In the genomic region with DNA sequence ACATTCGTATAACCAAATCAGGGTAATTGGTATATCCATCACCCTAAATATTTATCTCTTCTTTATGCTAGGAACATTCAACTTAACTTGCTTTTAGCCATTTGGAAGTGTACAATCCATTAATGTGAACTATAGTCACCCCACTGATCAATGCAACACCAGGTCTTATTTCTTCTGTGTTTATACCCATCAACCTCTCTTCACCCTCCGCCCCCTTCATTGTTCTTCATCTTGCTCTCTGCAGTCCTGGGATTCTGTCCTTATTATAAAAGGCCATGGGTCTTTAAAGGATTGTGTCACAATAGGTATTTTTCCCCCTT, we compare ENCODE assay signal across 8 cellular contexts. TPM values are rescaled to one million over a fixed set of nuclear protein-coding genes. Genes with fewer than 3 reads are reported as not detected.
DNase-seq lines count a peak whose midpoint lies in the region; ATAC-seq and TF ChIP-seq lines count a peak whose summit lies in the region.
"Had no signal": no experiment of that assay in that cellular context is flagged by ENCODE, and none has a peak within 500 bp of the region (broad histone marks: within the 10 kb centered on the region; RNA-seq: fewer than 3 reads in every experiment).

No MANE protein-coding gene starts in this region.

- no peaks in the 10 kb centered on the region for H3K27me3 ChIP-seq in GM23338 (ENCODE audit: insufficient read depth)
- no peaks in the 10 kb centered on the region for H3K27me3 ChIP-seq in OCI-LY3 (ENCODE audit: low read depth, low read length)

- H3K4me2 ChIP-seq in GM23338 (peak overlapping the region; percentile 77), OCI-LY3 (ENCODE audit: low read length) (peak overlapping the region; percentile 99)

- H3K36me3 Mint-ChIP-seq in GM23338 (ENCODE audit: low read depth): peaks cover 18% of the 10 kb centered on the region

- ATAC-seq in GM23338 (no peak), GM19463 (IDR thresholded peaks at IDR 0.05; ENCODE audit: unreplicated experiment) (no peak)

- no peaks in the 10 kb centered on the region for H3K9me3 Mint-ChIP-seq in GM23338

- H3K9me3 ChIP-seq in OCI-LY3 (ENCODE audit: insufficient read depth, low read length): no peaks in the 10 kb centered on the region

- H3K36me3 ChIP-seq in GM23338 (ENCODE audit: insufficient read depth) (no peaks in the 10 kb centered on the region; the same call in 1 of the 2 replicates), OCI-LY3 (replicated peaks; ENCODE audit: low read depth, low read length) (no peaks in the 10 kb centered on the region)

- H4K20me1 ChIP-seq in GM23338 (replicated peaks; ENCODE audit: insufficient read depth): peaks cover 16% of the 10 kb centered on the region
- no peaks in the 10 kb centered on the region for H4K20me1 ChIP-seq in OCI-LY3 (ENCODE audit: insufficient read depth, low read length)

- H3K27ac ChIP-seq in GM23338 (ENCODE audit: low read depth) (no peak overlapping the region), OCI-LY3 (ENCODE audit: low read length) (no peak overlapping the region), skin epidermis (peak overlapping the region in 7 of 21 experiments; percentile 84 to 96 (median 89))

- DNase-seq in GM23338 (ENCODE audit: low spot score): no peak
- no peak for DNase-seq in foreskin fibroblast
- no peak for DNase-seq in activated CD4-positive, alpha-beta T cell treated with anti-CD3 and anti-CD28 coated beads, Interleukin-2, amount 50 U/mL, for 4 hours
- DNase-seq in DMS153 treated with DMSO at 0.1 percent for 48 hours (lab: John Stamatoyannopoulos, UW; ENCODE audit: unreplicated experiment): no peak

- H3K4me1 ChIP-seq in GM23338 (ENCODE audit: insufficient read depth) (peaks cover 41% of the 10 kb centered on the region), OCI-LY3 (ENCODE audit: low read length) (peaks cover 20% of the 10 kb centered on the region)

- H3K27ac Mint-ChIP-seq in GM23338: no peak overlapping the region
- H3K27ac Mint-ChIP-seq: activated naive CD8-positive, alpha-beta T cell had no signal

- H3K4me1 Mint-ChIP-seq in GM23338: peaks cover 29% of the 10 kb centered on the region

- no peaks in the 10 kb centered on the region for H3F3A ChIP-seq in GM23338 (replicated peaks; ENCODE audit: low read depth)

- H3K79me2 ChIP-seq in GM23338 (replicated peaks; ENCODE audit: insufficient read depth) (peaks cover 62% of the 10 kb centered on the region), OCI-LY3 (ENCODE audit: low read length) (peaks cover 30% of the 10 kb centered on the region)

- no peaks in the 10 kb centered on the region for H3K9me2 ChIP-seq in GM23338 (ENCODE audit: insufficient read depth)

- TF ChIP-seq CTCF in GM23338 (conservative IDR thresholded peaks at IDR 0.05; ENCODE audit: low read depth in 2 of 2) (no peak), OCI-LY3 (IDR thresholded peaks at IDR 0.05; ENCODE audit: low read depth, low read length) (no peak), foreskin fibroblast (IDR thresholded peaks at IDR 0.05; ENCODE audit: low read depth, low read length) (no peak)

- no peak overlapping the region for H2AFZ ChIP-seq in GM23338
- H2AFZ ChIP-seq in OCI-LY3 (ENCODE audit: low read depth, low read length): 0 out of 2 replicates have a peak overlapping the region, but pooled peaks have one; percentile 59

- no peak overlapping the region for H3K4me3 Mint-ChIP-seq in GM23338
- H3K4me3 Mint-ChIP-seq: activated naive CD8-positive, alpha-beta T cell had no signal

- H3K9ac ChIP-seq in OCI-LY3 (ENCODE audit: low read length): peak overlapping the region; percentile 93

- H3K4me3 ChIP-seq in GM23338 (peak overlapping the region; percentile 91), OCI-LY3 (ENCODE audit: low read length) (peak overlapping the region; percentile 99), foreskin fibroblast (ENCODE audit: low read depth in 1 of 2, low read length in 2 of 2) (peak overlapping the region; percentile 92 to 96), skin epidermis (peak overlapping the region; percentile 63 to 99 (median 74))

- H3K27me3 Mint-ChIP-seq in GM23338 (ENCODE audit: insufficient read depth, low read depth, poor library complexity): peaks cover 1% of the 10 kb centered on the region
- H3K27me3 Mint-ChIP-seq: activated naive CD8-positive, alpha-beta T cell had no signal

TF ChIP-seq in GM23338, 12 proteins besides CTCF, POLR2A, EP300 and RAD21:
- TF ChIP-seq POLR2AphosphoS5 (IDR thresholded peaks at IDR 0.05; ENCODE audit: low read depth): no peak
- no peak for TF ChIP-seq CREB1 (CRISPR knock-in tag; IDR thresholded peaks at IDR 0.05; ENCODE audit: low read depth)
- TF ChIP-seq ZNF114 (CRISPR knock-in tag; IDR thresholded peaks at IDR 0.05): no peak
- TF ChIP-seq JUNB (IDR thresholded peaks at IDR 0.05; ENCODE audit: unreplicated experiment): no peak
- TF ChIP-seq, protein P1, sequence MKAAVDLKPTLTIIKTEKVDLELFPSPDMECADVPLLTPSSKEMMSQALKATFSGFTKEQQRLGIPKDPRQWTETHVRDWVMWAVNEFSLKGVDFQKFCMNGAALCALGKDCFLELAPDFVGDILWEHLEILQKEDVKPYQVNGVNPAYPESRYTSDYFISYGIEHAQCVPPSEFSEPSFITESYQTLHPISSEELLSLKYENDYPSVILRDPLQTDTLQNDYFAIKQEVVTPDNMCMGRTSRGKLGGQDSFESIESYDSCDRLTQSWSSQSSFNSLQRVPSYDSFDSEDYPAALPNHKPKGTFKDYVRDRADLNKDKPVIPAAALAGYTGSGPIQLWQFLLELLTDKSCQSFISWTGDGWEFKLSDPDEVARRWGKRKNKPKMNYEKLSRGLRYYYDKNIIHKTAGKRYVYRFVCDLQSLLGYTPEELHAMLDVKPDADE (IDR thresholded peaks at IDR 0.05): no peak
- no peak for TF ChIP-seq EZH2 (IDR thresholded peaks at IDR 0.05; ENCODE audit: low read depth, unreplicated experiment)
- no peak for TF ChIP-seq ZNF331 (CRISPR knock-in tag; IDR thresholded peaks at IDR 0.05; ENCODE audit: low read depth)
- TF ChIP-seq, protein P2, sequence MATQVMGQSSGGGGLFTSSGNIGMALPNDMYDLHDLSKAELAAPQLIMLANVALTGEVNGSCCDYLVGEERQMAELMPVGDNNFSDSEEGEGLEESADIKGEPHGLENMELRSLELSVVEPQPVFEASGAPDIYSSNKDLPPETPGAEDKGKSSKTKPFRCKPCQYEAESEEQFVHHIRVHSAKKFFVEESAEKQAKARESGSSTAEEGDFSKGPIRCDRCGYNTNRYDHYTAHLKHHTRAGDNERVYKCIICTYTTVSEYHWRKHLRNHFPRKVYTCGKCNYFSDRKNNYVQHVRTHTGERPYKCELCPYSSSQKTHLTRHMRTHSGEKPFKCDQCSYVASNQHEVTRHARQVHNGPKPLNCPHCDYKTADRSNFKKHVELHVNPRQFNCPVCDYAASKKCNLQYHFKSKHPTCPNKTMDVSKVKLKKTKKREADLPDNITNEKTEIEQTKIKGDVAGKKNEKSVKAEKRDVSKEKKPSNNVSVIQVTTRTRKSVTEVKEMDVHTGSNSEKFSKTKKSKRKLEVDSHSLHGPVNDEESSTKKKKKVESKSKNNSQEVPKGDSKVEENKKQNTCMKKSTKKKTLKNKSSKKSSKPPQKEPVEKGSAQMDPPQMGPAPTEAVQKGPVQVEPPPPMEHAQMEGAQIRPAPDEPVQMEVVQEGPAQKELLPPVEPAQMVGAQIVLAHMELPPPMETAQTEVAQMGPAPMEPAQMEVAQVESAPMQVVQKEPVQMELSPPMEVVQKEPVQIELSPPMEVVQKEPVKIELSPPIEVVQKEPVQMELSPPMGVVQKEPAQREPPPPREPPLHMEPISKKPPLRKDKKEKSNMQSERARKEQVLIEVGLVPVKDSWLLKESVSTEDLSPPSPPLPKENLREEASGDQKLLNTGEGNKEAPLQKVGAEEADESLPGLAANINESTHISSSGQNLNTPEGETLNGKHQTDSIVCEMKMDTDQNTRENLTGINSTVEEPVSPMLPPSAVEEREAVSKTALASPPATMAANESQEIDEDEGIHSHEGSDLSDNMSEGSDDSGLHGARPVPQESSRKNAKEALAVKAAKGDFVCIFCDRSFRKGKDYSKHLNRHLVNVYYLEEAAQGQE (IDR thresholded peaks at IDR 0.05; ENCODE audit: unreplicated experiment): no peak
- TF ChIP-seq NANOG (IDR thresholded peaks at IDR 0.05; ENCODE audit: borderline replicate concordance): no peak
- no peak for TF ChIP-seq STAT1 (IDR thresholded peaks at IDR 0.05; ENCODE audit: unreplicated experiment)
- TF ChIP-seq EZH2phosphoT487 (IDR thresholded peaks at IDR 0.05; ENCODE audit: unreplicated experiment): no peak
TF ChIP-seq in GM23338: peak in this region for 0.

RNA-seq across cellular contexts. Expression of a gene that starts 1.6 kb away (rescaled TPM):
- total RNA-seq in GM23338 (2014; rRNA removed; shearing (Covaris generic)): 134 and 160 TPM in 2 replicates
- 502 and 516 TPM in 2 replicates for polyA plus RNA-seq in GM23338 (2016; fragmentation: Nextera tagmentation; extraction: Ambion mirVana)

RNA-seq across cellular contexts. Expression of a gene that starts 42.1 kb away (rescaled TPM):
- total RNA-seq in GM23338 (2014; rRNA removed; shearing (Covaris generic)): 60.0 and 65.7 TPM in 2 replicates
- 41.1 and 46.0 TPM in 2 replicates for polyA plus RNA-seq in GM23338 (2016; fragmentation: Nextera tagmentation; extraction: Ambion mirVana)
